In the genomic region with DNA sequence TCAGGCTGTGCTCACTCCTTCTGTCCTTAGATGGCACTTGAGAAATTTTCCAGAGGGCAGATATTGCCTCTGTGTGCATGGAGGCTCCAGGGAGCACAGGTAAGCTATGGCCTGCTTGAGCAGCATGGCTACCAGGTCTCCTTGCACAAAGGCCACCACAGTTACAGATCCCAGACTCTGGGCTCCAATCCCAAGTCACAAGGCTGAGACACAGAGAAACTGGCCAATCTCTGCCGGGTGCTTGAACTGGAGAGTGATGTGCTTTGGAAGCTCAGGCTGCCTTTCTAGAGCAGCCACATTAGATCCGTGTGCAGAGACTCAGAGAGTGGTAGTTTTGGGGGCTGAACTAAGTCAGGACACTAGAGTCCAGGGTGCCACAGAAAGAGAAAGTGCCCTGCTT, we compare ENCODE assay signal across 20 cellular contexts.
"Had no signal": no experiment of that assay in that cellular context is flagged by ENCODE, and none has a peak within 500 bp of the region (broad histone marks: within the 10 kb centered on the region; RNA-seq: fewer than 3 reads in every experiment).

No MANE protein-coding gene starts in this region.

- H3K4me3 ChIP-seq: esophagus squamous epithelium, gastroesophageal sphincter, hepatocyte, left ventricle myocardium inferior, lung, testis, tibial nerve, upper lobe of right lung, vagina had no signal

- H3K27me3 ChIP-seq: esophagus squamous epithelium, gastroesophageal sphincter, hepatocyte, testis, tibial nerve, upper lobe of right lung, vagina had no signal

- ATAC-seq: gastroesophageal sphincter; left cardiac atrium; naive thymus-derived CD4-positive, alpha-beta T cell; right cardiac atrium; stimulated activated effector memory CD8-positive, alpha-beta T cell treated with anti-CD3 and anti-CD28 coated beads, Interleukin-12 subunit alpha, Interleukin-12 subunit beta, amount 100 ng/mL, for 72 hours; stimulated activated naive CD8-positive, alpha-beta T cell treated with anti-CD3 and anti-CD28 coated beads, Interleukin-15, Interleukin-2, amounts not matched to agents 100 U/mL and 50 U/mL, for 24 hours; upper lobe of right lung had no signal

- H3K9me3 ChIP-seq: esophagus squamous epithelium, gastroesophageal sphincter, left ventricle myocardium inferior, testis, tibial nerve, upper lobe of right lung, vagina had no signal

- DNase-seq: esophagus squamous epithelium; foreskin fibroblast; kidney; left cardiac atrium; left ventricle myocardium inferior; mesendoderm; naive thymus-derived CD4-positive, alpha-beta T cell; nephron progenitor cell; right cardiac atrium; small intestine; stimulated activated CD4-positive, alpha-beta T cell treated with anti-CD3 and anti-CD28 coated beads, Interleukin-12 subunit alpha, Interleukin-12 subunit beta, amount 100 ng/mL, for 4 hours; stimulated activated naive CD8-positive, alpha-beta T cell treated with anti-CD3 and anti-CD28 coated beads, Interleukin-15, Interleukin-2, amounts not matched to agents 100 U/mL and 50 U/mL, for 24 hours; testis; upper lobe of right lung had no signal

- H3K36me3 ChIP-seq: esophagus squamous epithelium, gastroesophageal sphincter, left ventricle myocardium inferior, upper lobe of right lung, vagina had no signal

- H3K4me1 ChIP-seq: left ventricle myocardium inferior, tibial nerve, upper lobe of right lung, vagina had no signal
